Comparison of ENCODE assay signal across 8 cellular contexts in genomic region chr17:17752822-17753448, GRCh38.
DNase-seq lines count a peak whose midpoint lies in the region; ATAC-seq and TF ChIP-seq lines count a peak whose summit lies in the region.

No MANE protein-coding gene starts in this region.

- 71% methylated on average over 9 to 10 of the region's 11 CpGs for WGBS in ectodermal cell, 2 experiments

- H3K4me1 ChIP-seq in MM.1S (ENCODE audit: low read length): peaks cover 19% of the 10 kb centered on the region
- peaks cover 41% of the 10 kb centered on the region for H3K4me1 ChIP-seq in ectodermal cell (ENCODE audit: control insufficient read depth, insufficient read depth, low read length)

- no peaks in the 10 kb centered on the region for H3K9me2 ChIP-seq in MM.1S (replicated peaks; ENCODE audit: insufficient read depth, low read length)

- TF ChIP-seq CTCF in BJ (IDR thresholded peaks at IDR 0.05; ENCODE audit: insufficient read depth, low read depth, low read length) (no peak), MM.1S (IDR thresholded peaks at IDR 0.05; ENCODE audit: low read length) (no peak)

- H2AFZ ChIP-seq in MM.1S (ENCODE audit: low read length): peak overlapping the region; percentile 54

- H3F3A ChIP-seq in MM.1S (ENCODE audit: insufficient read depth, low read length): no peaks in the 10 kb centered on the region; the same call in 1 of the 2 replicates

- peak overlapping the region; percentile 34 for H3K4me3 ChIP-seq in BJ (ENCODE audit: low read depth, low read length)
- peak overlapping the region; percentile 67 for H3K4me3 ChIP-seq in MM.1S (ENCODE audit: low read length)
- peak overlapping the region; percentile 22 for H3K4me3 ChIP-seq in ectodermal cell (ENCODE audit: insufficient read depth, low read depth, low read length)

- H3K4me2 ChIP-seq in MM.1S (ENCODE audit: low read depth, low read length): peak overlapping the region; percentile 75

- peak overlapping the region; percentile 96 for H3K4me3 Mint-ChIP-seq in natural killer cell treated with Interleukin-12 subunit alpha and Interleukin-12 subunit beta and Interleukin-15 and Interleukin-18, amount 100 ng/mL, for 72 hours

- H3K36me3 Mint-ChIP-seq in natural killer cell treated with Interleukin-12 subunit alpha and Interleukin-12 subunit beta and Interleukin-15 and Interleukin-18, amount 100 ng/mL, for 72 hours: no peaks in the 10 kb centered on the region

- POLR2A ChIA-PET in BJ (lab: Charles Lee): no interaction called here

- H3K4me1 Mint-ChIP-seq in natural killer cell treated with Interleukin-12 subunit alpha and Interleukin-12 subunit beta and Interleukin-15 and Interleukin-18, amount 100 ng/mL, for 72 hours (ENCODE audit: low read depth in 2 of 2): peaks cover 56 to 58% of the 10 kb centered on the region in 2 donors

- H3K9ac ChIP-seq in MM.1S (ENCODE audit: low read length): peak overlapping the region; percentile 64

- H4K20me1 ChIP-seq in MM.1S (ENCODE audit: insufficient read depth, low read length): no peaks in the 10 kb centered on the region

- H3K9me3 ChIP-seq in MM.1S (replicated peaks; ENCODE audit: insufficient read depth, low read length) (no peaks in the 10 kb centered on the region), ectodermal cell (ENCODE audit: control insufficient read depth, low read length) (no peaks in the 10 kb centered on the region)

- DNase-seq in BJ (ENCODE audit: low read depth) (no peak), MM.1S (no peak), GM19240 (ENCODE audit: insufficient read length, low spot score) (no peak), GM19238 (ENCODE audit: insufficient read length, low spot score) (no peak)
- DNase-seq in natural killer cell treated with Interleukin-12 subunit alpha and Interleukin-12 subunit beta and Interleukin-15 and Interleukin-18, amount 100 ng/mL, for 72 hours (ENCODE audit: low spot score): no peak

- H3K27ac ChIP-seq in MM.1S (ENCODE audit: low read length): no peak overlapping the region; the same call in 1 of the 2 replicates
- peak overlapping the region; percentile 87 for H3K27ac ChIP-seq in ectodermal cell (ENCODE audit: insufficient read depth, low read depth, low read length, poor library complexity, severe bottlenecking)

- H3K9me3 Mint-ChIP-seq in natural killer cell treated with Interleukin-12 subunit alpha and Interleukin-12 subunit beta and Interleukin-15 and Interleukin-18, amount 100 ng/mL, for 72 hours: no peaks in the 10 kb centered on the region

- H3K36me3 ChIP-seq in BJ (ENCODE audit: control insufficient read depth, insufficient read depth, low read length) (peaks cover 1% of the 10 kb centered on the region), MM.1S (replicated peaks; ENCODE audit: insufficient read depth, low read length) (no peaks in the 10 kb centered on the region), ectodermal cell (ENCODE audit: control insufficient read depth, insufficient read depth, low read length) (no peaks in the 10 kb centered on the region)

- H3K79me2 ChIP-seq in MM.1S (ENCODE audit: low read length): peaks cover 38% of the 10 kb centered on the region

- no peak for ATAC-seq in natural killer cell treated with Interleukin-12 subunit alpha and Interleukin-12 subunit beta and Interleukin-15 and Interleukin-18, amount 100 ng/mL, for 72 hours
- ATAC-seq in GM18909 (IDR thresholded peaks at IDR 0.05; ENCODE audit: poor library complexity, unreplicated experiment): no peak
- no peak for ATAC-seq in HG03457 (IDR thresholded peaks at IDR 0.05; ENCODE audit: unreplicated experiment)

- H3K27me3 ChIP-seq in BJ (ENCODE audit: control insufficient read depth, insufficient read depth, low read length) (no peaks in the 10 kb centered on the region), MM.1S (replicated peaks; ENCODE audit: insufficient read depth, low read length) (no peaks in the 10 kb centered on the region), ectodermal cell (ENCODE audit: control insufficient read depth, insufficient read depth, low read length, poor library complexity, severe bottlenecking) (no peaks in the 10 kb centered on the region)

- H3K27ac Mint-ChIP-seq in natural killer cell treated with Interleukin-12 subunit alpha and Interleukin-12 subunit beta and Interleukin-15 and Interleukin-18, amount 100 ng/mL, for 72 hours: peak overlapping the region; percentile 92 to 96

- CTCF ChIA-PET in BJ (lab: Yijun Ruan, JAX): interaction anchor here (1.4 kb wide), 1 partner anchor 71 kb away, joined by 3 read pairs; no protein-coding TSS in a partner anchor

- no peaks in the 10 kb centered on the region for H3K27me3 Mint-ChIP-seq in natural killer cell treated with Interleukin-12 subunit alpha and Interleukin-12 subunit beta and Interleukin-15 and Interleukin-18, amount 100 ng/mL, for 72 hours
